Comparison of ENCODE assay signal across 33 cellular contexts in genomic region chr2:54920660-54921059, GRCh38.
"Had no signal": no experiment of that assay in that cellular context is flagged by ENCODE, and none has a peak within 500 bp of the region (broad histone marks: within the 10 kb centered on the region; RNA-seq: fewer than 3 reads in every experiment).

No MANE protein-coding gene starts in this region.

- H3K27me3 ChIP-seq: adrenal gland, ascending aorta, body of pancreas, brain microvascular endothelial cell, breast epithelium, cardiac muscle cell had no signal

- H3K9me3 ChIP-seq: adrenal gland, ascending aorta, body of pancreas had no signal

- ATAC-seq: activated naive CD4-positive, alpha-beta T cell treated with anti-CD3 and anti-CD28 coated beads, Interleukin-2, amount 50 U/mL, for 72 hours; activated naive CD8-positive, alpha-beta T cell treated with anti-CD3 and anti-CD28 coated beads, Interleukin-2, amount 50 U/mL, for 24 hours; activated T-cell treated with anti-CD3 and anti-CD28 coated beads, Interleukin-2, amount 50 U/mL, for 4 hours; activated T-cell treated with anti-CD3 and anti-CD28 coated beads, Interleukin-2, amount 50 U/mL, for 72 hours; activated T-helper 17 cell treated with anti-CD3 and anti-CD28 coated beads, Interleukin-2, amount 50 U/mL, for 72 hours; body of pancreas had no signal

- H3K4me1 ChIP-seq: adrenal gland, ascending aorta, breast epithelium had no signal

- H3K36me3 ChIP-seq: adrenal gland, ascending aorta, brain microvascular endothelial cell, breast epithelium, cardiac muscle cell had no signal

- H3K27ac ChIP-seq: adrenal gland, ascending aorta, body of pancreas, brain microvascular endothelial cell, breast epithelium, cardiac muscle cell had no signal

- DNase-seq: activated effector memory CD4-positive, alpha-beta T cell treated with anti-CD3 and anti-CD28 coated beads, Interleukin-2, amount 50 U/mL, for 16 hours; activated effector memory CD4-positive, alpha-beta T cell treated with Interleukin-2 at 50 U/mL for 16 hours; activated gamma-delta T cell; activated gamma-delta T cell treated with Interleukin-2 at 50 U/mL for 16 hours; activated naive CD4-positive, alpha-beta T cell; activated naive CD4-positive, alpha-beta T cell treated with anti-CD3 and anti-CD28 coated beads for 36 hours; activated naive CD4-positive, alpha-beta T cell treated with anti-CD3 and anti-CD28 coated beads, Interleukin-2, amount 10 ng/mL, durations not matched to agents 7 days and 5 days; activated naive CD4-positive, alpha-beta T cell treated with anti-CD3 and anti-CD28 coated beads, Interleukin-2, amount 50 U/mL, for 16 hours; activated naive CD4-positive, alpha-beta T cell treated with Interleukin-2 at 50 U/mL for 16 hours; activated naive CD8-positive, alpha-beta T cell treated with anti-CD3 and anti-CD28 coated beads for 36 hours; activated naive CD8-positive, alpha-beta T cell treated with anti-CD3 and anti-CD28 coated beads, Interleukin-2, amount 10 ng/mL, durations not matched to agents 7 days and 5 days; activated naive CD8-positive, alpha-beta T cell treated with anti-CD3 and anti-CD28 coated beads, Interleukin-2, amount 50 U/mL, for 24 hours; activated T-cell treated with anti-CD3 and anti-CD28 coated beads, Interleukin-2, amount 50 U/mL, for 4 hours; activated T-cell treated with anti-CD3 and anti-CD28 coated beads, Interleukin-2, amount 50 U/mL, for 48 hours; activated T-cell treated with anti-CD3 and anti-CD28 coated beads, Interleukin-2, amount 50 U/mL, for 72 hours; adrenal gland; amniotic stem cell; amygdala; anterior cingulate cortex; aorta; body of pancreas; brain microvascular endothelial cell; caudate nucleus; central memory CD4-positive, alpha-beta T cell; cerebellar nuclear complex had no signal

- H3K4me3 ChIP-seq: adrenal gland, ascending aorta, body of pancreas, breast epithelium, cardiac muscle cell had no signal

- FAIRE-seq: astrocyte, bronchial epithelial cell, colon had no signal
